In the genomic region with DNA sequence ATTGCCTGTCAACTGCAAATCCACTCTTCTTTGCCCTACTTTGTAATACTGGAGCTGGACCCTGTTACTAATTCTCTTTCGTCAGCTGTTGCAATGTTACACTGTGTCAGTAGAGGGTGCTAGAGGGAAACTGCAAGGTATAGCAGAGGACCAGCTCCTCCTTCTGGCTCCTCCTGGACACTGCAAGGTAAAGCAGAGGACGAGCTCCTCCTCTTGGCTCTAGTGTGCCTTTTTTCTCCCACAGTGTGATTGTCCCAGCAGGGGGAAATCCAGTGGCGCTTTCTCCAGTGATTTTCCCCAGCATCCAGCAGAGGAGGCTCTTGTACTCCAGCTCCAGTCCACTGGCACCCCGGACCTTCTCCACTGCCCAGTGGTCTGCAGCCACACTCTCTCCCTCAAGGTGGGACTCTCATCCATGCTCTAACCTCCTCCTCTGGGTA, we compare ENCODE assay signal across 8 cellular contexts.
DNase-seq lines count a peak whose midpoint lies in the region; ATAC-seq, FAIRE-seq and TF ChIP-seq lines count a peak whose summit lies in the region.

No MANE protein-coding gene starts in this region.

- H3K4me3 ChIP-seq in WERI-Rb-1 (ENCODE audit: low read depth, low read length) (no peak overlapping the region), mammary epithelial cell (replicated peaks in 1 of 3; ENCODE audit: insufficient read depth in 1 of 3, low read depth in 2 of 3, low read length in 3 of 3) (no peak overlapping the region), kidney (ENCODE audit: low read length in 2 of 2) (no peak overlapping the region)

- BruUV-seq in mammary epithelial cell (replicated peaks; lab: Mats Ljungman, UMichigan) = no TSS peak

- FAIRE-seq in kidney (lab: Jason Lieb, UNC) = peak; percentile 11

- H3K9me3 ChIP-seq in WERI-Rb-1 (ENCODE audit: severe bottlenecking) (peaks cover 2% of the 10 kb centered on the region), mammary epithelial cell (replicated peaks; ENCODE audit: insufficient read depth, low read length) (no peaks in the 10 kb centered on the region), kidney (ENCODE audit: control insufficient read depth in 1 of 2, low read length in 2 of 2) (no peaks in the 10 kb centered on the region)

- 21% methylated on average over 4 of the region's 4 CpGs for WGBS in mammary epithelial cell (ENCODE audit: low coverage, missing lambda C conversion rate)

- no peaks in the 10 kb centered on the region for H3K27me3 ChIP-seq in WERI-Rb-1 (ENCODE audit: insufficient read depth, low read depth, severe bottlenecking)
- peaks cover 2% of the 10 kb centered on the region for H3K27me3 ChIP-seq in mammary epithelial cell (ENCODE audit: insufficient read depth, low read length)

- intact Hi-C loops in mammary epithelial cell (cut with micrococcal nuclease) = loop anchor here (1.0 to 5.0 kb wide), 3 partner anchors 503 to 619 kb away; no protein-coding TSS in a partner anchor
- intact Hi-C loops in kidney (cut with DNase I) = loop anchor here (10.0 kb wide), 2 partner anchors 453 to 623 kb away; no protein-coding TSS in a partner anchor

- dilution Hi-C loops in mammary epithelial cell (cut with HindIII; ENCODE audit: low sequenced_read_pairs) = loop anchor here (25.0 kb wide), 1 partner anchor 451 kb away; no protein-coding TSS in a partner anchor

- H3K79me2 ChIP-seq in mammary epithelial cell (ENCODE audit: insufficient read depth, low read length) = no peaks in the 10 kb centered on the region

- ATAC-seq in GM19035 (IDR thresholded peaks at IDR 0.05; ENCODE audit: unreplicated experiment) (peak; percentile 73), HG03159 (IDR thresholded peaks at IDR 0.05; ENCODE audit: unreplicated experiment) (peak; percentile 77)

- H3K27ac ChIP-seq in WERI-Rb-1 = no peak overlapping the region
- H3K27ac ChIP-seq in mammary epithelial cell (ENCODE audit: insufficient read depth, low read depth, low read length) = no peak overlapping the region
- no peak overlapping the region for H3K27ac ChIP-seq in kidney (ENCODE audit: low read depth in 2 of 2, low read length in 2 of 2)

- TF ChIP-seq CTCF in WERI-Rb-1 (IDR thresholded peaks at IDR 0.05; ENCODE audit: low read depth, low read length) (peak; percentile 100), mammary epithelial cell (conservative IDR thresholded peaks at IDR 0.05 in 1 of 2, IDR thresholded peaks at IDR 0.05 in 1 of 2; ENCODE audit: extremely low read depth in 1 of 2, insufficient read depth in 1 of 2, low read depth in 1 of 2, low read length in 2 of 2) (peak; percentile 100), kidney (IDR thresholded peaks at IDR 0.05; ENCODE audit: borderline replicate concordance, extremely low read depth, insufficient read depth) (peak; percentile 99)

- H3K9ac ChIP-seq in mammary epithelial cell (ENCODE audit: insufficient read depth, low read length) (no peak overlapping the region), kidney (ENCODE audit: low read length in 2 of 2) (no peak overlapping the region)

- no peaks in the 10 kb centered on the region for H4K20me1 ChIP-seq in mammary epithelial cell (ENCODE audit: insufficient read depth, low read length)

- DNase-seq in AML-193 (lab: John Stamatoyannopoulos, UW) (peak; percentile 86), NCI-H2196 treated with DMSO at 0.1 percent for 48 hours (lab: John Stamatoyannopoulos, UW; ENCODE audit: unreplicated experiment) (peak; percentile 65), WERI-Rb-1 (peak; percentile 99), mammary epithelial cell (peak; percentile 72), kidney (peak; percentile 87)
- DNase-seq in stimulated activated CD4-positive, alpha-beta T cell treated with anti-CD3 and anti-CD28 coated beads, Interleukin-2, amount 100 ng/mL, for 24 hours = peak; percentile 86 to 87

- H3K36me3 ChIP-seq in WERI-Rb-1 (no peaks in the 10 kb centered on the region), mammary epithelial cell (ENCODE audit: insufficient read depth, low read length) (no peaks in the 10 kb centered on the region), kidney (ENCODE audit: control insufficient read depth in 1 of 2, insufficient read depth in 2 of 2, low read length in 2 of 2) (no peaks in the 10 kb centered on the region)

- in situ Hi-C loops in mammary epithelial cell (cut with MboI; ENCODE audit: low sequenced_read_pairs in 2 of 2) = loop anchor here (10.0 to 25.0 kb wide), 3 partner anchors 153 to 726 kb away; no protein-coding TSS in a partner anchor

- no peaks in the 10 kb centered on the region for H3K4me1 ChIP-seq in mammary epithelial cell (ENCODE audit: insufficient read depth, low read length)
- peaks cover 0 to 3% of the 10 kb centered on the region in 2 donors for H3K4me1 ChIP-seq in kidney (ENCODE audit: control insufficient read depth in 1 of 2, insufficient read depth in 1 of 2, low read depth in 1 of 2, low read length in 2 of 2)

- H3K4me2 ChIP-seq in mammary epithelial cell (ENCODE audit: insufficient read depth, low read depth, low read length) = no peak overlapping the region

- H2AFZ ChIP-seq in mammary epithelial cell (ENCODE audit: low read depth, low read length) = no peak overlapping the region

- CTCF ChIA-PET in mammary epithelial cell (lab: Charles Lee; ENCODE audit: low non-redundant PET) = interaction anchor here (0.5 to 1.3 kb wide), 11 partner anchors 144 to 1292 kb away, joined by 3 to 52 read pairs (median 6); partner anchors contain the start of genes EHD3 and GALNT14
